In genomic region chr9:1947438-1947837, GRCh38 we compare ENCODE assay signal across 20 cellular contexts.
DNase-seq lines count a peak whose midpoint lies in the region; ATAC-seq, FAIRE-seq and TF ChIP-seq lines count a peak whose summit lies in the region.
"Had no signal": no experiment of that assay in that cellular context is flagged by ENCODE, and none has a peak within 500 bp of the region (broad histone marks: within the 10 kb centered on the region; RNA-seq: fewer than 3 reads in every experiment).

No MANE protein-coding gene starts in this region.

- TF ChIP-seq RAD21 in neural cell (conservative IDR thresholded peaks at IDR 0.05), result no peak

- H3K4me1 ChIP-seq in OCI-LY3 (ENCODE audit: low read length), result peaks cover 45% of the 10 kb centered on the region
- peaks cover 18% of the 10 kb centered on the region for H3K4me1 ChIP-seq in endocrine pancreas (ENCODE audit: control insufficient read depth, insufficient read depth, low read length)
- H3K4me1 ChIP-seq: BLaER1, Caco-2 had no signal

- H3K9me3 ChIP-seq in OCI-LY3 (ENCODE audit: insufficient read depth, low read length) (no peaks in the 10 kb centered on the region), endocrine pancreas (ENCODE audit: control insufficient read depth, low read length) (no peaks in the 10 kb centered on the region), neural cell (ENCODE audit: low read length) (no peaks in the 10 kb centered on the region)
- H3K9me3 ChIP-seq: BLaER1, Caco-2 had no signal

- H3K36me3 ChIP-seq in OCI-LY3 (replicated peaks; ENCODE audit: low read depth, low read length) (no peaks in the 10 kb centered on the region), endocrine pancreas (ENCODE audit: control insufficient read depth, insufficient read depth, low read length) (no peaks in the 10 kb centered on the region), neural cell (ENCODE audit: insufficient read depth, low read length) (no peaks in the 10 kb centered on the region), H7 (replicated peaks; ENCODE audit: control insufficient read depth, insufficient read depth, low read length) (no peaks in the 10 kb centered on the region)
- H3K36me3 ChIP-seq: BLaER1 had no signal

- peak; percentile 33 for FAIRE-seq in GM12892 (lab: Jason Lieb, UNC)
- FAIRE-seq: A204.1, H54 had no signal

- no peak for ATAC-seq in sciatic nerve
- ATAC-seq: CD8-positive, alpha-beta T cell had no signal

- TF ChIP-seq POLR2A in GM12892 (IDR thresholded peaks at IDR 0.05; ENCODE audit: low read depth, low read length), result no peak

- peak overlapping the region; percentile 43 for H3K4me2 ChIP-seq in OCI-LY3 (ENCODE audit: low read length)
- H3K4me2 ChIP-seq in neural cell (ENCODE audit: low read length), result peak overlapping the region; percentile 18
- H3K4me2 ChIP-seq: BLaER1 had no signal

- H3K79me2 ChIP-seq in OCI-LY3 (ENCODE audit: low read length) (no peaks in the 10 kb centered on the region), neural cell (replicated peaks; ENCODE audit: insufficient read depth, low read length) (no peaks in the 10 kb centered on the region)

- H2AFZ ChIP-seq in OCI-LY3 (ENCODE audit: low read depth, low read length) (no peak overlapping the region), neural cell (ENCODE audit: low read depth, low read length) (peak overlapping the region; percentile 30)

- TF ChIP-seq EP300 in neural cell (conservative IDR thresholded peaks at IDR 0.05; ENCODE audit: poor library complexity, severe bottlenecking), result no peak

- no peaks in the 10 kb centered on the region for H3F3A ChIP-seq in neural cell (ENCODE audit: insufficient read depth, low read length, poor library complexity, severe bottlenecking)

- no peaks in the 10 kb centered on the region for H3K27me3 ChIP-seq in OCI-LY3 (ENCODE audit: low read depth, low read length)
- no peaks in the 10 kb centered on the region for H3K27me3 ChIP-seq in endocrine pancreas (ENCODE audit: control insufficient read depth, insufficient read depth, low read length)
- no peaks in the 10 kb centered on the region for H3K27me3 ChIP-seq in neural cell (ENCODE audit: insufficient read depth, low read depth, low read length)
- H3K27me3 ChIP-seq in H7 (ENCODE audit: control insufficient read depth, insufficient read depth, low read length), result no peaks in the 10 kb centered on the region
- H3K27me3 ChIP-seq: BLaER1 had no signal

- H4K20me1 ChIP-seq in OCI-LY3 (ENCODE audit: insufficient read depth, low read length) (no peaks in the 10 kb centered on the region), neural cell (ENCODE audit: insufficient read depth) (no peaks in the 10 kb centered on the region)
- H4K20me1 ChIP-seq: BLaER1 had no signal

- no peaks in the 10 kb centered on the region for H3K9me2 ChIP-seq in neural cell (ENCODE audit: insufficient read depth, low read length)

- H3K27ac ChIP-seq in OCI-LY3 (ENCODE audit: low read length) (no peak overlapping the region), neural cell (ENCODE audit: low read length) (peak overlapping the region; percentile 95)
- H3K27ac ChIP-seq: 22Rv1, BLaER1, C4-2B had no signal

- H3K9ac ChIP-seq in OCI-LY3 (ENCODE audit: low read length), result peak overlapping the region; percentile 28; the same call in 1 of the 2 replicates
- no peak overlapping the region for H3K9ac ChIP-seq in endocrine pancreas (ENCODE audit: control insufficient read depth, insufficient read depth, low read length)
- H3K9ac ChIP-seq in neural cell (ENCODE audit: low read length), result peak overlapping the region; percentile 65
- H3K9ac ChIP-seq: BLaER1 had no signal

- DNase-seq in GM12892 (ENCODE audit: insufficient read length) (no peak), occipital lobe (lab: John Stamatoyannopoulos, UW) (no peak), sciatic nerve (ENCODE audit: low spot score) (no peak), H7 (no peak)
- DNase-seq: Caco-2; CD4-positive, CD25-positive, alpha-beta regulatory T cell; CD8-positive, alpha-beta T cell; DMS79; EL; GDM1; GOT3; HCEC 1CT had no signal

- intact Hi-C loops in sciatic nerve (cut with DNase I), result no loop called here

- TF ChIP-seq CTCF in OCI-LY3 (IDR thresholded peaks at IDR 0.05; ENCODE audit: low read depth, low read length) (no peak), neural cell (IDR thresholded peaks at IDR 0.05; ENCODE audit: poor library complexity, severe bottlenecking) (no peak)

- 0 out of 2 replicates have a peak overlapping the region, but pooled peaks have one; percentile 6 for H3K4me3 ChIP-seq in OCI-LY3 (ENCODE audit: low read length)
- peak overlapping the region; percentile 34 for H3K4me3 ChIP-seq in endocrine pancreas (ENCODE audit: control insufficient read depth, insufficient read depth, low read length)
- H3K4me3 ChIP-seq in neural cell (ENCODE audit: low read length), result peak overlapping the region; percentile 44
- H3K4me3 ChIP-seq in H7 (ENCODE audit: insufficient read depth, low read depth, low read length), result no peak overlapping the region
- H3K4me3 ChIP-seq: BLaER1 had no signal

TF ChIP-seq in neural cell, 6 proteins besides CTCF, POLR2A, EP300 and RAD21:
- TF ChIP-seq REST (IDR thresholded peaks at IDR 0.05; ENCODE audit: borderline replicate concordance) (no peak), EZH2 (IDR thresholded peaks at IDR 0.05; ENCODE audit: borderline replicate concordance, insufficient read depth, low read length, poor library complexity, severe bottlenecking) (no peak), SMC3 (conservative IDR thresholded peaks at IDR 0.05; ENCODE audit: poor library complexity) (no peak), MXI1 (conservative IDR thresholded peaks at IDR 0.05; ENCODE audit: poor library complexity, severe bottlenecking) (no peak), TAF1 (IDR thresholded peaks at IDR 0.05; ENCODE audit: low read depth) (peak; percentile 35)
